In genomic region chr12:61311413-61311812, GRCh38 we compare ENCODE assay signal across 17 cellular contexts.
A peak's percentile ranks its signal among the peaks of the same experiment; 100 is the strongest.
DNase-seq lines count a peak whose midpoint lies in the region; ATAC-seq, FAIRE-seq and TF ChIP-seq lines count a peak whose summit lies in the region.
"Had no signal": no experiment of that assay in that cellular context is flagged by ENCODE, and none has a peak within 500 bp of the region (broad histone marks: within the 10 kb centered on the region; RNA-seq: fewer than 3 reads in every experiment).

No MANE protein-coding gene starts in this region.

- FAIRE-seq in colon (lab: Jason Lieb, UNC) (peak; percentile 14), frontal cortex (lab: Jason Lieb, UNC) (peak; percentile 87)
- FAIRE-seq: GM12878, GM19239 had no signal

- TF ChIP-seq POLR2A in right lobe of liver (IDR thresholded peaks at IDR 0.05): no peak

- no peak for DNase-seq in frontal cortex (ENCODE audit: low spot score in 2 of 2)
- DNase-seq in right lobe of liver: no peak
- DNase-seq in upper lobe of right lung: no peak
- no peak for DNase-seq in NCI-H146 (lab: John Stamatoyannopoulos, UW)
- DNase-seq in GM03348 (ENCODE audit: low spot score): no peak
- DNase-seq: C1 segment of cervical spinal cord; Calu3; CD4-positive, alpha-beta memory T cell; COR-L47; DMS53; DMS79 treated with DMSO at 0.1 percent for 48 hours; H9 had no signal

- H3K4me1 ChIP-seq in right lobe of liver (peaks cover 0 to 9% (median 0%) of the 10 kb centered on the region in 4 donors), upper lobe of right lung (no peaks in the 10 kb centered on the region)

- H3K9me3 ChIP-seq in right lobe of liver (no peaks in the 10 kb centered on the region), upper lobe of right lung (no peaks in the 10 kb centered on the region)

- ATAC-seq in right lobe of liver (peak in 3 of 4 donors; percentile 35 to 65 (median 40)), upper lobe of right lung (no peak)
- ATAC-seq: GM12878, GM23338, HCT116 had no signal

- no peak for TF ChIP-seq CTCF in right lobe of liver (IDR thresholded peaks at IDR 0.05)
- TF ChIP-seq CTCF in upper lobe of right lung (IDR thresholded peaks at IDR 0.05): no peak

- intact Hi-C loops in right lobe of liver (cut with DNase I) (no loop called here), upper lobe of right lung (cut with DNase I) (no loop called here)

- H3K27ac ChIP-seq in right lobe of liver: peak overlapping the region in 1 of 3 donors; percentile 10
- H3K27ac ChIP-seq in upper lobe of right lung: no peak overlapping the region

- H3K36me3 ChIP-seq in right lobe of liver (no peaks in the 10 kb centered on the region), upper lobe of right lung (no peaks in the 10 kb centered on the region)

- H3K27me3 ChIP-seq in right lobe of liver (no peaks in the 10 kb centered on the region), upper lobe of right lung (no peaks in the 10 kb centered on the region)

- no peak overlapping the region for H3K4me3 ChIP-seq in right lobe of liver
- no peak overlapping the region for H3K4me3 ChIP-seq in upper lobe of right lung
- H3K4me3 ChIP-seq: GM12878, GM23338 had no signal
